ENCODE assay signal across 2 cellular contexts in genomic region chr11:118010738-118011461, GRCh38.
TF ChIP-seq lines count a peak whose summit lies in the region.

No MANE protein-coding gene starts in this region.

TF ChIP-seq in liver, 16 proteins besides CTCF, POLR2A, EP300 and RAD21:
- no peak for TF ChIP-seq MAX (IDR thresholded peaks at IDR 0.05)
- TF ChIP-seq RXRA (IDR thresholded peaks at IDR 0.05), result peak in 1 of 2 donors; percentile 28
- TF ChIP-seq HNF4G (IDR thresholded peaks at IDR 0.05), result no peak
- TF ChIP-seq TAF1 (conservative IDR thresholded peaks at IDR 0.05), result no peak
- TF ChIP-seq FOXA1 (IDR thresholded peaks at IDR 0.05), result no peak
- no peak for TF ChIP-seq REST (IDR thresholded peaks at IDR 0.05)
- TF ChIP-seq ZBTB33 (IDR thresholded peaks at IDR 0.05), result no peak
- no peak for TF ChIP-seq JUND (IDR thresholded peaks at IDR 0.05)

TF ChIP-seq in HepG2, 621 proteins besides CTCF, POLR2A, EP300 and RAD21:
- no peak for TF ChIP-seq ARID2 (CRISPR knock-in tag; IDR thresholded peaks at IDR 0.05; ENCODE audit: borderline replicate concordance)
- TF ChIP-seq ZNF460 (CRISPR knock-in tag; IDR thresholded peaks at IDR 0.05; ENCODE audit: borderline replicate concordance), result no peak
- TF ChIP-seq NKX3-1 (CRISPR knock-in tag; IDR thresholded peaks at IDR 0.05), result no peak
- TF ChIP-seq ZNF816 (CRISPR knock-in tag; IDR thresholded peaks at IDR 0.05; ENCODE audit: borderline replicate concordance), result no peak
- no peak for TF ChIP-seq ZNF616 (CRISPR knock-in tag; IDR thresholded peaks at IDR 0.05; ENCODE audit: low read depth)
- no peak for TF ChIP-seq ZNF225 (CRISPR knock-in tag; IDR thresholded peaks at IDR 0.05)
- TF ChIP-seq MYPOP (CRISPR knock-in tag; IDR thresholded peaks at IDR 0.05), result no peak
- TF ChIP-seq ZNF777 (CRISPR knock-in tag; IDR thresholded peaks at IDR 0.05), result no peak
- TF ChIP-seq ATF2 (CRISPR knock-in tag; IDR thresholded peaks at IDR 0.05), result no peak
- no peak for TF ChIP-seq BRD4 (CRISPR knock-in tag; IDR thresholded peaks at IDR 0.05)
- no peak for TF ChIP-seq ZNF12 (CRISPR knock-in tag; IDR thresholded peaks at IDR 0.05)
- no peak for TF ChIP-seq NCOR1 (IDR thresholded peaks at IDR 0.05; ENCODE audit: borderline replicate concordance, low read length)
- no peak for TF ChIP-seq ZNF629 (CRISPR knock-in tag; conservative IDR thresholded peaks at IDR 0.05)
- TF ChIP-seq ZBTB1 (CRISPR knock-in tag; IDR thresholded peaks at IDR 0.05; ENCODE audit: borderline replicate concordance), result no peak
- no peak for TF ChIP-seq ZNF577 (CRISPR knock-in tag; IDR thresholded peaks at IDR 0.05; ENCODE audit: borderline replicate concordance, low read depth)
- no peak for TF ChIP-seq MEIS2 (CRISPR knock-in tag; IDR thresholded peaks at IDR 0.05)
- no peak for TF ChIP-seq ZNF367 (CRISPR knock-in tag; IDR thresholded peaks at IDR 0.05; ENCODE audit: borderline replicate concordance)
- no peak for TF ChIP-seq PATZ1 (CRISPR knock-in tag; IDR thresholded peaks at IDR 0.05)
